In genomic region chr2:181891966-181892794, GRCh38 we compare ENCODE assay signal across 1 cellular context.
TF ChIP-seq lines count a peak whose summit lies in the region.

No MANE protein-coding gene starts in this region.

TF ChIP-seq in SK-N-SH, 30 proteins besides CTCF, POLR2A, EP300 and RAD21 (continued from another document):
- TF ChIP-seq USF1 (IDR thresholded peaks at IDR 0.05; ENCODE audit: borderline replicate concordance, low read depth) = no peak
